In the genomic region with DNA sequence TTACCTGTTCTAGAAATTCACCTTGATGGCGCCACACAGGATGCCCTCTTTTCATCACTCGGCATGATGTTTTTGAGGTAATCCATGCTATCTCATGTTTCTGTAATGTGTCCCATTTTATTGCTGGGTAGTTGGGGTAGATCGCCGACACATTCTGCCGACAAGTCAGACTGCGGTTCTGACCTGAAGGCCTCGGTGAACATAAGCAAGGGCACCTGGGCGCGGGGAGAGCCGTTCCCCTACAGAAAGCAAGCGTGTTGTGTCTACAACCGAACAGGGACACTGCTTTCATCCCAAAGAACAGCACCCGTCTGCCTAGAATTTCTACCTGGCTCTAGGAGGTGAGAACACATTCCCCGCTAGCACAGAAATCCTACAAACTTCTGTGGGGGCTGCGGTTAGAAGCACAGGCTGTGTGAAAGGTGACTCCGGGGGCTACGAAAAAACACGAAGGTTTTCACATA, we compare ENCODE assay signal across 3 cellular contexts.
TF ChIP-seq lines count a peak whose summit lies in the region.

No MANE protein-coding gene starts in this region.

TF ChIP-seq in SK-N-SH, 30 proteins besides CTCF, POLR2A, EP300 and RAD21 (continued from another document):
- TF ChIP-seq GATA2 (CRISPR knock-in tag; IDR thresholded peaks at IDR 0.05) = no peak
- TF ChIP-seq MXI1 (IDR thresholded peaks at IDR 0.05; ENCODE audit: low read depth, low read length) = no peak
- TF ChIP-seq, protein P1, sequence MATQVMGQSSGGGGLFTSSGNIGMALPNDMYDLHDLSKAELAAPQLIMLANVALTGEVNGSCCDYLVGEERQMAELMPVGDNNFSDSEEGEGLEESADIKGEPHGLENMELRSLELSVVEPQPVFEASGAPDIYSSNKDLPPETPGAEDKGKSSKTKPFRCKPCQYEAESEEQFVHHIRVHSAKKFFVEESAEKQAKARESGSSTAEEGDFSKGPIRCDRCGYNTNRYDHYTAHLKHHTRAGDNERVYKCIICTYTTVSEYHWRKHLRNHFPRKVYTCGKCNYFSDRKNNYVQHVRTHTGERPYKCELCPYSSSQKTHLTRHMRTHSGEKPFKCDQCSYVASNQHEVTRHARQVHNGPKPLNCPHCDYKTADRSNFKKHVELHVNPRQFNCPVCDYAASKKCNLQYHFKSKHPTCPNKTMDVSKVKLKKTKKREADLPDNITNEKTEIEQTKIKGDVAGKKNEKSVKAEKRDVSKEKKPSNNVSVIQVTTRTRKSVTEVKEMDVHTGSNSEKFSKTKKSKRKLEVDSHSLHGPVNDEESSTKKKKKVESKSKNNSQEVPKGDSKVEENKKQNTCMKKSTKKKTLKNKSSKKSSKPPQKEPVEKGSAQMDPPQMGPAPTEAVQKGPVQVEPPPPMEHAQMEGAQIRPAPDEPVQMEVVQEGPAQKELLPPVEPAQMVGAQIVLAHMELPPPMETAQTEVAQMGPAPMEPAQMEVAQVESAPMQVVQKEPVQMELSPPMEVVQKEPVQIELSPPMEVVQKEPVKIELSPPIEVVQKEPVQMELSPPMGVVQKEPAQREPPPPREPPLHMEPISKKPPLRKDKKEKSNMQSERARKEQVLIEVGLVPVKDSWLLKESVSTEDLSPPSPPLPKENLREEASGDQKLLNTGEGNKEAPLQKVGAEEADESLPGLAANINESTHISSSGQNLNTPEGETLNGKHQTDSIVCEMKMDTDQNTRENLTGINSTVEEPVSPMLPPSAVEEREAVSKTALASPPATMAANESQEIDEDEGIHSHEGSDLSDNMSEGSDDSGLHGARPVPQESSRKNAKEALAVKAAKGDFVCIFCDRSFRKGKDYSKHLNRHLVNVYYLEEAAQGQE (IDR thresholded peaks at IDR 0.05; ENCODE audit: low read depth, low read length) = no peak
- TF ChIP-seq, protein P2, sequence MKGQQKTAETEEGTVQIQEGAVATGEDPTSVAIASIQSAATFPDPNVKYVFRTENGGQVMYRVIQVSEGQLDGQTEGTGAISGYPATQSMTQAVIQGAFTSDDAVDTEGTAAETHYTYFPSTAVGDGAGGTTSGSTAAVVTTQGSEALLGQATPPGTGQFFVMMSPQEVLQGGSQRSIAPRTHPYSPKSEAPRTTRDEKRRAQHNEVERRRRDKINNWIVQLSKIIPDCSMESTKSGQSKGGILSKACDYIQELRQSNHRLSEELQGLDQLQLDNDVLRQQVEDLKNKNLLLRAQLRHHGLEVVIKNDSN (IDR thresholded peaks at IDR 0.05; ENCODE audit: borderline replicate concordance, low read depth) = no peak
- no peak for TF ChIP-seq EZH2phosphoT487 (IDR thresholded peaks at IDR 0.05; ENCODE audit: borderline replicate concordance, low read depth)
- no peak for TF ChIP-seq NFIC (IDR thresholded peaks at IDR 0.05; ENCODE audit: borderline replicate concordance)

TF ChIP-seq in SK-N-SH treated with all-trans-retinoic acid at 6 μM for 48 hours, 23 proteins besides CTCF, POLR2A, EP300 and RAD21 (continued from another document):
- TF ChIP-seq, protein P3, sequence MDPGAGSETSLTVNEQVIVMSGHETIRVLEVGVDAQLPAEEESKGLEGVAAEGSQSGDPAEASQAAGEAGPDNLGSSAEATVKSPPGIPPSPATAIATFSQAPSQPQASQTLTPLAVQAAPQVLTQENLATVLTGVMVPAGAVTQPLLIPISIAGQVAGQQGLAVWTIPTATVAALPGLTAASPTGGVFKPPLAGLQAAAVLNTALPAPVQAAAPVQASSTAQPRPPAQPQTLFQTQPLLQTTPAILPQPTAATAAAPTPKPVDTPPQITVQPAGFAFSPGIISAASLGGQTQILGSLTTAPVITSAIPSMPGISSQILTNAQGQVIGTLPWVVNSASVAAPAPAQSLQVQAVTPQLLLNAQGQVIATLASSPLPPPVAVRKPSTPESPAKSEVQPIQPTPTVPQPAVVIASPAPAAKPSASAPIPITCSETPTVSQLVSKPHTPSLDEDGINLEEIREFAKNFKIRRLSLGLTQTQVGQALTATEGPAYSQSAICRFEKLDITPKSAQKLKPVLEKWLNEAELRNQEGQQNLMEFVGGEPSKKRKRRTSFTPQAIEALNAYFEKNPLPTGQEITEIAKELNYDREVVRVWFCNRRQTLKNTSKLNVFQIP (CRISPR knock-in tag; IDR thresholded peaks at IDR 0.05; ENCODE audit: borderline replicate concordance, low read depth) = no peak
- TF ChIP-seq ESRRG (CRISPR knock-in tag; IDR thresholded peaks at IDR 0.05) = no peak
- TF ChIP-seq ZFP30 (CRISPR knock-in tag; IDR thresholded peaks at IDR 0.05) = no peak

TF ChIP-seq in HEK293T, 16 proteins besides CTCF, POLR2A, EP300 and RAD21 (continued from another document):
- TF ChIP-seq FOXM1 (IDR thresholded peaks at IDR 0.05; ENCODE audit: borderline replicate concordance) = no peak
